In the genomic region with DNA sequence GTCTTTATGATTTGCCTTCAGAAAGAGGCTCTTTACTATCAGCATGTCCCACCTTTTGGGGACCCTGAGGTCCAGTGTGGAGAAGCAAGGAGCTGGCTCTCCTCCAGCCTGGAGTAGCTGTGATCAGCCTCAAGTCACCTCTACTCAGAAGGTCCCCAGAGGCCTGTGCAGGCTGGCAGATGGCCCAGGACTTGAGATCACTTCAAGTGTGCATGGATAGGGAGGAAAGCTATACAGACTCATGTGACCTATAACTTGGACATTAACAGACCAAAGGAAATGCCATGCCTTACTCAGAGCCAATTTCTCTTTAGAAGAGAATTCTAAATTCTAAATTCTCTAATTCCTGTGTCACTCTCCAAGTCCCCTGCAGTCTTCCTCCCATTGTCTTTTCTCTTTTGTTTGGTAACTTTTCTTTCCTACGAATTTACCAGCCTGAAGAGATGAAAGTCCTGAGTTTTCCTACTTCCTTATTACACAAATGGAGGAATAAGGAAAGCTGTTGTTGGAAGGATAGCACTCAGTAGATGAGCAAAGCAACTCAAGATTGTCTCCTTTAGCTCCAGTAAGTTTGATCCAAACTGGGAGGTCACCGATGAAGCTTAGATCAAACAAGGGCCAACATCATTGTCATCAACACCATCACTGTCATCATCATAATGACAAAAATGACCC, we compare ENCODE assay signal across 14 cellular contexts.
DNase-seq lines count a peak whose midpoint lies in the region; ATAC-seq, FAIRE-seq and TF ChIP-seq lines count a peak whose summit lies in the region.
"Had no signal": no experiment of that assay in that cellular context is flagged by ENCODE, and none has a peak within 500 bp of the region (broad histone marks: within the 10 kb centered on the region; RNA-seq: fewer than 3 reads in every experiment).

No MANE protein-coding gene starts in this region.

- peak; percentile 65 for ATAC-seq in upper lobe of right lung
- ATAC-seq in HG02938 (IDR thresholded peaks at IDR 0.05; ENCODE audit: unreplicated experiment), result no peak

- FAIRE-seq in astrocyte (lab: Jason Lieb, UNC), result peak; percentile 64
- FAIRE-seq: A549 had no signal

- H3K4me1 Mint-ChIP-seq in astrocyte (ENCODE audit: low read depth, unreplicated experiment), result peaks cover 59% of the 10 kb centered on the region

- no peak overlapping the region for H3K4me3 Mint-ChIP-seq in astrocyte (ENCODE audit: unreplicated experiment)
- H3K4me3 Mint-ChIP-seq: H9 had no signal

- H3K4me1 ChIP-seq in astrocyte (ENCODE audit: insufficient read depth, low read length), result peaks cover 29% of the 10 kb centered on the region
- H3K4me1 ChIP-seq in upper lobe of right lung, result peaks cover 5% of the 10 kb centered on the region

- peak; percentile 4 for DNase-seq in NCI-H1436 (lab: John Stamatoyannopoulos, UW)
- no peak for DNase-seq in NCI-H1436 treated with DMSO at 0.1 percent for 48 hours (lab: John Stamatoyannopoulos, UW)
- no peak for DNase-seq in astrocyte (ENCODE audit: low read depth)
- peak; percentile 58 for DNase-seq in iris pigment epithelial cell (ENCODE audit: low read depth)
- DNase-seq in upper lobe of right lung, result no peak
- no peak for DNase-seq in activated effector memory CD4-positive, alpha-beta T cell treated with Interleukin-2 at 50 U/mL for 16 hours
- no peak for DNase-seq in medulla oblongata (ENCODE audit: extremely low spot score)
- DNase-seq: H9, MM.1S, posterior cingulate gyrus, T-helper 2 cell had no signal

- peaks cover 2% of the 10 kb centered on the region for H3K36me3 Mint-ChIP-seq in astrocyte (ENCODE audit: low read depth, unreplicated experiment)

- H3K4me3 ChIP-seq in astrocyte (ENCODE audit: insufficient read depth, low read depth, low read length) (no peak overlapping the region), upper lobe of right lung (no peak overlapping the region)
- H3K4me3 ChIP-seq: A549, tibial nerve had no signal

- no peak overlapping the region for H2AFZ ChIP-seq in astrocyte (ENCODE audit: low read depth, low read length)

- H3K36me3 ChIP-seq in astrocyte (ENCODE audit: insufficient read depth, low read length) (no peaks in the 10 kb centered on the region), upper lobe of right lung (no peaks in the 10 kb centered on the region)

- no peaks in the 10 kb centered on the region for H3K27me3 Mint-ChIP-seq in astrocyte (ENCODE audit: low read depth, unreplicated experiment)

- H3K27ac Mint-ChIP-seq in astrocyte (ENCODE audit: unreplicated experiment), result no peak overlapping the region
- H3K27ac Mint-ChIP-seq: H9 had no signal

- H3K27ac ChIP-seq in astrocyte (ENCODE audit: low read depth, low read length), result no peak overlapping the region
- H3K27ac ChIP-seq in upper lobe of right lung, result no peak overlapping the region
- H3K27ac ChIP-seq: tibial nerve had no signal

- H3K79me2 ChIP-seq in astrocyte (ENCODE audit: insufficient read depth, low read length), result no peaks in the 10 kb centered on the region

- intact Hi-C loops in upper lobe of right lung (cut with DNase I), result no loop called here

- H3K9me3 ChIP-seq in astrocyte (ENCODE audit: insufficient read depth, low read depth, low read length), result no peaks in the 10 kb centered on the region
- no peaks in the 10 kb centered on the region for H3K9me3 ChIP-seq in upper lobe of right lung
- H3K9me3 ChIP-seq: A549, tibial nerve had no signal

- H3K9me3 Mint-ChIP-seq in astrocyte (ENCODE audit: unreplicated experiment), result peaks cover 3% of the 10 kb centered on the region
- H3K9me3 Mint-ChIP-seq: H9 had no signal

- no peaks in the 10 kb centered on the region for H3K27me3 ChIP-seq in astrocyte (ENCODE audit: insufficient read depth, low read length)
- H3K27me3 ChIP-seq in upper lobe of right lung, result no peaks in the 10 kb centered on the region
- H3K27me3 ChIP-seq: tibial nerve had no signal

- TF ChIP-seq CTCF in astrocyte (IDR thresholded peaks at IDR 0.05; ENCODE audit: insufficient read depth, low read depth, low read length) (no peak), upper lobe of right lung (IDR thresholded peaks at IDR 0.05) (no peak)

- H3K4me2 ChIP-seq in astrocyte (ENCODE audit: low read length), result peak overlapping the region; percentile 41
- H3K4me2 ChIP-seq: A549 had no signal

- no peak overlapping the region for H3K9ac ChIP-seq in astrocyte (ENCODE audit: low read length)

- no peaks in the 10 kb centered on the region for H4K20me1 ChIP-seq in astrocyte (ENCODE audit: insufficient read depth, low read length)

Comparison
In these comparisons a context has a peak if more than half of its experiments do, and no peak if none do; other contexts are left out.
1. DNase-seq: peak in NCI-H1436 (single experiment) and iris pigment epithelial cell (single experiment); none in NCI-H1436 treated with DMSO at 0.1 percent for 48 hours (single experiment), astrocyte (single experiment), upper lobe of right lung (single experiment), activated effector memory CD4-positive, alpha-beta T cell treated with Interleukin-2 at 50 U/mL for 16 hours (single experiment) and medulla oblongata (single experiment).